1 cellular context compared by ENCODE assay signal in the genomic region with DNA sequence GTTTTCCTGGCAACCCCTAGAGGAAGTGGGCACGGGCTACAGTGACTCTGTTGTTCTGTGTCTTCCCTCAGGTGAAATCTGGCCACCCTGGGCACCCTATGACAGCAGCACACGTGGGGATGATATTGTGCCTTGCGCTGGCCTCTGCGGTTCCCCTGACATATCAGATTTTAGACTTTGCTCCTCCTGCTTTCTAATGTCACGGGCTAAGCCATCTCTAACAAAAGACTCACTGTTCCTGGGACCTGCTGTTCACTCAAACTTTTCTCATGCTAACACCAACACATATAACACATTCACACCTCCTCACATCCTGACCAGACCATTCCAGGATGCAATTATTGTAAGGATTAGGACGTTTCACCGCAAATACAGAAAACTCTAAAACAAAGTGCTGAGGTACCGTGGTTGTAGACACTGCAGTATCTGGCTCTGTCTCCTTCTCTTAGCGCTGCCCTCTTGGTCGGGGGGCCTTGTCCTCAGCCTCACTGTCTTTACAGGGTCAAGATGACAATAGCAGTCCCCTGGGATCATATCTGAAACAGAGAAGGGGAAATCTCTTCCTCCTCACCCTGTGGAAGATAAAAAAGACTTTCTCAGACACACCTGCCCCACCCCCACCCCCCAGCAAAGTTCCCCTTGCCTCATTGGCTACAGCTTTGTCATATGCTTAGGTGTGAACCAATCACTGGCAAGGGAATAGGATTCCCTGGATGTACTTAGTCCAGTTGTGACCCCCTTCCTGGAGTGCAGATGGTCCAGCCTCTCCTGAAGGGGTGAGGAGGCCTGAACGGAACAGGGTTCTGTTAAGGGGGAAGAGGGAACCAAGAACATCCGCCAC.
TF ChIP-seq lines count a peak whose summit lies in the region.

No MANE protein-coding gene starts in this region.

TF ChIP-seq in HepG2, 621 proteins besides CTCF, POLR2A, EP300 and RAD21 (continued from another document and continues in another):
- 0 out of 2 replicates have a peak, but pooled peaks have one; percentile 24 for TF ChIP-seq ZKSCAN8 (CRISPR knock-in tag; IDR thresholded peaks at IDR 0.05; ENCODE audit: borderline replicate concordance)
- no peak for TF ChIP-seq ZNF296 (CRISPR knock-in tag; conservative IDR thresholded peaks at IDR 0.05)
- TF ChIP-seq CBX5 (CRISPR knock-in tag; IDR thresholded peaks at IDR 0.05; ENCODE audit: borderline replicate concordance), result no peak; the same call in 1 of the 2 replicates
- no peak; the same call in 1 of the 2 replicates for TF ChIP-seq ZNF12 (CRISPR knock-in tag; IDR thresholded peaks at IDR 0.05)
- TF ChIP-seq, protein P1, sequence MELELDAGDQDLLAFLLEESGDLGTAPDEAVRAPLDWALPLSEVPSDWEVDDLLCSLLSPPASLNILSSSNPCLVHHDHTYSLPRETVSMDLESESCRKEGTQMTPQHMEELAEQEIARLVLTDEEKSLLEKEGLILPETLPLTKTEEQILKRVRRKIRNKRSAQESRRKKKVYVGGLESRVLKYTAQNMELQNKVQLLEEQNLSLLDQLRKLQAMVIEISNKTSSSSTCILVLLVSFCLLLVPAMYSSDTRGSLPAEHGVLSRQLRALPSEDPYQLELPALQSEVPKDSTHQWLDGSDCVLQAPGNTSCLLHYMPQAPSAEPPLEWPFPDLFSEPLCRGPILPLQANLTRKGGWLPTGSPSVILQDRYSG (CRISPR knock-in tag; IDR thresholded peaks at IDR 0.05), result no peak
- TF ChIP-seq MEF2D (CRISPR knock-in tag; IDR thresholded peaks at IDR 0.05), result peak; percentile 63; the same call in 1 of the 2 replicates
- no peak for TF ChIP-seq ZNF558 (CRISPR knock-in tag; IDR thresholded peaks at IDR 0.05; ENCODE audit: borderline replicate concordance)
- no peak for TF ChIP-seq ZNF432 (CRISPR knock-in tag; IDR thresholded peaks at IDR 0.05; ENCODE audit: borderline replicate concordance)
- TF ChIP-seq, protein P2, sequence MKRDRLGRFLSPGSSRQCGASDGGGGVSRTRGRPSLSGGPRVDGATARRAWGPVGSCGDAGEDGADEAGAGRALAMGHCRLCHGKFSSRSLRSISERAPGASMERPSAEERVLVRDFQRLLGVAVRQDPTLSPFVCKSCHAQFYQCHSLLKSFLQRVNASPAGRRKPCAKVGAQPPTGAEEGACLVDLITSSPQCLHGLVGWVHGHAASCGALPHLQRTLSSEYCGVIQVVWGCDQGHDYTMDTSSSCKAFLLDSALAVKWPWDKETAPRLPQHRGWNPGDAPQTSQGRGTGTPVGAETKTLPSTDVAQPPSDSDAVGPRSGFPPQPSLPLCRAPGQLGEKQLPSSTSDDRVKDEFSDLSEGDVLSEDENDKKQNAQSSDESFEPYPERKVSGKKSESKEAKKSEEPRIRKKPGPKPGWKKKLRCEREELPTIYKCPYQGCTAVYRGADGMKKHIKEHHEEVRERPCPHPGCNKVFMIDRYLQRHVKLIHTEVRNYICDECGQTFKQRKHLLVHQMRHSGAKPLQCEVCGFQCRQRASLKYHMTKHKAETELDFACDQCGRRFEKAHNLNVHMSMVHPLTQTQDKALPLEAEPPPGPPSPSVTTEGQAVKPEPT (CRISPR knock-in tag; IDR thresholded peaks at IDR 0.05; ENCODE audit: low read depth), result no peak
- TF ChIP-seq, protein P3, sequence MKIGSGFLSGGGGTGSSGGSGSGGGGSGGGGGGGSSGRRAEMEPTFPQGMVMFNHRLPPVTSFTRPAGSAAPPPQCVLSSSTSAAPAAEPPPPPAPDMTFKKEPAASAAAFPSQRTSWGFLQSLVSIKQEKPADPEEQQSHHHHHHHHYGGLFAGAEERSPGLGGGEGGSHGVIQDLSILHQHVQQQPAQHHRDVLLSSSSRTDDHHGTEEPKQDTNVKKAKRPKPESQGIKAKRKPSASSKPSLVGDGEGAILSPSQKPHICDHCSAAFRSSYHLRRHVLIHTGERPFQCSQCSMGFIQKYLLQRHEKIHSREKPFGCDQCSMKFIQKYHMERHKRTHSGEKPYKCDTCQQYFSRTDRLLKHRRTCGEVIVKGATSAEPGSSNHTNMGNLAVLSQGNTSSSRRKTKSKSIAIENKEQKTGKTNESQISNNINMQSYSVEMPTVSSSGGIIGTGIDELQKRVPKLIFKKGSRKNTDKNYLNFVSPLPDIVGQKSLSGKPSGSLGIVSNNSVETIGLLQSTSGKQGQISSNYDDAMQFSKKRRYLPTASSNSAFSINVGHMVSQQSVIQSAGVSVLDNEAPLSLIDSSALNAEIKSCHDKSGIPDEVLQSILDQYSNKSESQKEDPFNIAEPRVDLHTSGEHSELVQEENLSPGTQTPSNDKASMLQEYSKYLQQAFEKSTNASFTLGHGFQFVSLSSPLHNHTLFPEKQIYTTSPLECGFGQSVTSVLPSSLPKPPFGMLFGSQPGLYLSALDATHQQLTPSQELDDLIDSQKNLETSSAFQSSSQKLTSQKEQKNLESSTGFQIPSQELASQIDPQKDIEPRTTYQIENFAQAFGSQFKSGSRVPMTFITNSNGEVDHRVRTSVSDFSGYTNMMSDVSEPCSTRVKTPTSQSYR (CRISPR knock-in tag; IDR thresholded peaks at IDR 0.05; ENCODE audit: borderline replicate concordance), result 0 out of 2 replicates have a peak, but pooled peaks have one; percentile 9
- no peak for TF ChIP-seq ZNF879 (CRISPR knock-in tag; IDR thresholded peaks at IDR 0.05)
- TF ChIP-seq ZNF136 (CRISPR knock-in tag; IDR thresholded peaks at IDR 0.05; ENCODE audit: low read depth), result 0 out of 2 replicates have a peak, but pooled peaks have one; percentile 54
- TF ChIP-seq PLRG1 (conservative IDR thresholded peaks at IDR 0.05), result no peak
- TF ChIP-seq SP2 (CRISPR knock-in tag; IDR thresholded peaks at IDR 0.05), result no peak
- TF ChIP-seq, protein P4, sequence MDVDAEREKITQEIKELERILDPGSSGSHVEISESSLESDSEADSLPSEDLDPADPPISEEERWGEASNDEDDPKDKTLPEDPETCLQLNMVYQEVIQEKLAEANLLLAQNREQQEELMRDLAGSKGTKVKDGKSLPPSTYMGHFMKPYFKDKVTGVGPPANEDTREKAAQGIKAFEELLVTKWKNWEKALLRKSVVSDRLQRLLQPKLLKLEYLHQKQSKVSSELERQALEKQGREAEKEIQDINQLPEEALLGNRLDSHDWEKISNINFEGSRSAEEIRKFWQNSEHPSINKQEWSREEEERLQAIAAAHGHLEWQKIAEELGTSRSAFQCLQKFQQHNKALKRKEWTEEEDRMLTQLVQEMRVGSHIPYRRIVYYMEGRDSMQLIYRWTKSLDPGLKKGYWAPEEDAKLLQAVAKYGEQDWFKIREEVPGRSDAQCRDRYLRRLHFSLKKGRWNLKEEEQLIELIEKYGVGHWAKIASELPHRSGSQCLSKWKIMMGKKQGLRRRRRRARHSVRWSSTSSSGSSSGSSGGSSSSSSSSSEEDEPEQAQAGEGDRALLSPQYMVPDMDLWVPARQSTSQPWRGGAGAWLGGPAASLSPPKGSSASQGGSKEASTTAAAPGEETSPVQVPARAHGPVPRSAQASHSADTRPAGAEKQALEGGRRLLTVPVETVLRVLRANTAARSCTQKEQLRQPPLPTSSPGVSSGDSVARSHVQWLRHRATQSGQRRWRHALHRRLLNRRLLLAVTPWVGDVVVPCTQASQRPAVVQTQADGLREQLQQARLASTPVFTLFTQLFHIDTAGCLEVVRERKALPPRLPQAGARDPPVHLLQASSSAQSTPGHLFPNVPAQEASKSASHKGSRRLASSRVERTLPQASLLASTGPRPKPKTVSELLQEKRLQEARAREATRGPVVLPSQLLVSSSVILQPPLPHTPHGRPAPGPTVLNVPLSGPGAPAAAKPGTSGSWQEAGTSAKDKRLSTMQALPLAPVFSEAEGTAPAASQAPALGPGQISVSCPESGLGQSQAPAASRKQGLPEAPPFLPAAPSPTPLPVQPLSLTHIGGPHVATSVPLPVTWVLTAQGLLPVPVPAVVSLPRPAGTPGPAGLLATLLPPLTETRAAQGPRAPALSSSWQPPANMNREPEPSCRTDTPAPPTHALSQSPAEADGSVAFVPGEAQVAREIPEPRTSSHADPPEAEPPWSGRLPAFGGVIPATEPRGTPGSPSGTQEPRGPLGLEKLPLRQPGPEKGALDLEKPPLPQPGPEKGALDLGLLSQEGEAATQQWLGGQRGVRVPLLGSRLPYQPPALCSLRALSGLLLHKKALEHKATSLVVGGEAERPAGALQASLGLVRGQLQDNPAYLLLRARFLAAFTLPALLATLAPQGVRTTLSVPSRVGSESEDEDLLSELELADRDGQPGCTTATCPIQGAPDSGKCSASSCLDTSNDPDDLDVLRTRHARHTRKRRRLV (CRISPR knock-in tag; IDR thresholded peaks at IDR 0.05), result no peak
- TF ChIP-seq ZNF891 (CRISPR knock-in tag; IDR thresholded peaks at IDR 0.05), result no peak
- TF ChIP-seq ZNF777 (CRISPR knock-in tag; IDR thresholded peaks at IDR 0.05), result no peak
- TF ChIP-seq, protein P5, sequence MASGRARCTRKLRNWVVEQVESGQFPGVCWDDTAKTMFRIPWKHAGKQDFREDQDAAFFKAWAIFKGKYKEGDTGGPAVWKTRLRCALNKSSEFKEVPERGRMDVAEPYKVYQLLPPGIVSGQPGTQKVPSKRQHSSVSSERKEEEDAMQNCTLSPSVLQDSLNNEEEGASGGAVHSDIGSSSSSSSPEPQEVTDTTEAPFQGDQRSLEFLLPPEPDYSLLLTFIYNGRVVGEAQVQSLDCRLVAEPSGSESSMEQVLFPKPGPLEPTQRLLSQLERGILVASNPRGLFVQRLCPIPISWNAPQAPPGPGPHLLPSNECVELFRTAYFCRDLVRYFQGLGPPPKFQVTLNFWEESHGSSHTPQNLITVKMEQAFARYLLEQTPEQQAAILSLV (CRISPR knock-in tag; IDR thresholded peaks at IDR 0.05; ENCODE audit: borderline replicate concordance), result no peak
- peak; percentile 98 for TF ChIP-seq BCL6 (CRISPR knock-in tag; IDR thresholded peaks at IDR 0.05)
- no peak for TF ChIP-seq ZSCAN21 (CRISPR knock-in tag; IDR thresholded peaks at IDR 0.05; ENCODE audit: borderline replicate concordance)
- no peak for TF ChIP-seq ZSCAN20 (CRISPR knock-in tag; IDR thresholded peaks at IDR 0.05; ENCODE audit: borderline replicate concordance)
- TF ChIP-seq SMAD1 (CRISPR knock-in tag; IDR thresholded peaks at IDR 0.05; ENCODE audit: borderline replicate concordance, low read depth), result no peak
- TF ChIP-seq, protein P6, sequence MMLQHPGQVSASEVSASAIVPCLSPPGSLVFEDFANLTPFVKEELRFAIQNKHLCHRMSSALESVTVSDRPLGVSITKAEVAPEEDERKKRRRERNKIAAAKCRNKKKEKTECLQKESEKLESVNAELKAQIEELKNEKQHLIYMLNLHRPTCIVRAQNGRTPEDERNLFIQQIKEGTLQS (CRISPR knock-in tag; IDR thresholded peaks at IDR 0.05), result no peak
- peak; percentile 75 for TF ChIP-seq FOSL2 (CRISPR knock-in tag; IDR thresholded peaks at IDR 0.05)
- no peak for TF ChIP-seq JARID2 (CRISPR knock-in tag; IDR thresholded peaks at IDR 0.05; ENCODE audit: insufficient replicate concordance)
- no peak for TF ChIP-seq ISX (CRISPR knock-in tag; conservative IDR thresholded peaks at IDR 0.05)
- TF ChIP-seq, protein P7, sequence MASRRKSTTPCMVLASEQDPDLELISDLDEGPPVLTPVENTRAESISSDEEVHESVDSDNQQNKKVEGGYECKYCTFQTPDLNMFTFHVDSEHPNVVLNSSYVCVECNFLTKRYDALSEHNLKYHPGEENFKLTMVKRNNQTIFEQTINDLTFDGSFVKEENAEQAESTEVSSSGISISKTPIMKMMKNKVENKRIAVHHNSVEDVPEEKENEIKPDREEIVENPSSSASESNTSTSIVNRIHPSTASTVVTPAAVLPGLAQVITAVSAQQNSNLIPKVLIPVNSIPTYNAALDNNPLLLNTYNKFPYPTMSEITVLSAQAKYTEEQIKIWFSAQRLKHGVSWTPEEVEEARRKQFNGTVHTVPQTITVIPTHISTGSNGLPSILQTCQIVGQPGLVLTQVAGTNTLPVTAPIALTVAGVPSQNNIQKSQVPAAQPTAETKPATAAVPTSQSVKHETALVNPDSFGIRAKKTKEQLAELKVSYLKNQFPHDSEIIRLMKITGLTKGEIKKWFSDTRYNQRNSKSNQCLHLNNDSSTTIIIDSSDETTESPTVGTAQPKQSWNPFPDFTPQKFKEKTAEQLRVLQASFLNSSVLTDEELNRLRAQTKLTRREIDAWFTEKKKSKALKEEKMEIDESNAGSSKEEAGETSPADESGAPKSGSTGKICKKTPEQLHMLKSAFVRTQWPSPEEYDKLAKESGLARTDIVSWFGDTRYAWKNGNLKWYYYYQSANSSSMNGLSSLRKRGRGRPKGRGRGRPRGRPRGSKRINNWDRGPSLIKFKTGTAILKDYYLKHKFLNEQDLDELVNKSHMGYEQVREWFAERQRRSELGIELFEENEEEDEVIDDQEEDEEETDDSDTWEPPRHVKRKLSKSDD (CRISPR knock-in tag; IDR thresholded peaks at IDR 0.05; ENCODE audit: low read depth), result no peak
- TF ChIP-seq, protein P8, sequence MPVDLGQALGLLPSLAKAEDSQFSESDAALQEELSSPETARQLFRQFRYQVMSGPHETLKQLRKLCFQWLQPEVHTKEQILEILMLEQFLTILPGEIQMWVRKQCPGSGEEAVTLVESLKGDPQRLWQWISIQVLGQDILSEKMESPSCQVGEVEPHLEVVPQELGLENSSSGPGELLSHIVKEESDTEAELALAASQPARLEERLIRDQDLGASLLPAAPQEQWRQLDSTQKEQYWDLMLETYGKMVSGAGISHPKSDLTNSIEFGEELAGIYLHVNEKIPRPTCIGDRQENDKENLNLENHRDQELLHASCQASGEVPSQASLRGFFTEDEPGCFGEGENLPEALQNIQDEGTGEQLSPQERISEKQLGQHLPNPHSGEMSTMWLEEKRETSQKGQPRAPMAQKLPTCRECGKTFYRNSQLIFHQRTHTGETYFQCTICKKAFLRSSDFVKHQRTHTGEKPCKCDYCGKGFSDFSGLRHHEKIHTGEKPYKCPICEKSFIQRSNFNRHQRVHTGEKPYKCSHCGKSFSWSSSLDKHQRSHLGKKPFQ (CRISPR knock-in tag; IDR thresholded peaks at IDR 0.05; ENCODE audit: insufficient replicate concordance), result peak; percentile 81
- TF ChIP-seq MTA3 (CRISPR knock-in tag; IDR thresholded peaks at IDR 0.05), result no peak
- no peak for TF ChIP-seq ZBTB1 (CRISPR knock-in tag; IDR thresholded peaks at IDR 0.05; ENCODE audit: borderline replicate concordance)
- TF ChIP-seq EZH2 (conservative IDR thresholded peaks at IDR 0.05; ENCODE audit: low read depth, low read length), result no peak
- peak; percentile 91 for TF ChIP-seq PHF21A (CRISPR knock-in tag; IDR thresholded peaks at IDR 0.05)
- peak; percentile 51; the same call in 1 of the 2 replicates for TF ChIP-seq ESRRA (CRISPR knock-in tag; IDR thresholded peaks at IDR 0.05; ENCODE audit: low read depth)
- no peak for TF ChIP-seq RFX1 (IDR thresholded peaks at IDR 0.05)
- peak; percentile 79 for TF ChIP-seq FOXA3 (CRISPR knock-in tag; IDR thresholded peaks at IDR 0.05)
- TF ChIP-seq, protein P9, sequence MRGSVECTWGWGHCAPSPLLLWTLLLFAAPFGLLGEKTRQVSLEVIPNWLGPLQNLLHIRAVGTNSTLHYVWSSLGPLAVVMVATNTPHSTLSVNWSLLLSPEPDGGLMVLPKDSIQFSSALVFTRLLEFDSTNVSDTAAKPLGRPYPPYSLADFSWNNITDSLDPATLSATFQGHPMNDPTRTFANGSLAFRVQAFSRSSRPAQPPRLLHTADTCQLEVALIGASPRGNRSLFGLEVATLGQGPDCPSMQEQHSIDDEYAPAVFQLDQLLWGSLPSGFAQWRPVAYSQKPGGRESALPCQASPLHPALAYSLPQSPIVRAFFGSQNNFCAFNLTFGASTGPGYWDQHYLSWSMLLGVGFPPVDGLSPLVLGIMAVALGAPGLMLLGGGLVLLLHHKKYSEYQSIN (CRISPR knock-in tag; IDR thresholded peaks at IDR 0.05; ENCODE audit: borderline replicate concordance), result no peak
- TF ChIP-seq AGO1 (IDR thresholded peaks at IDR 0.05; ENCODE audit: low read depth, low read length, poor library complexity, severe bottlenecking), result no peak
- TF ChIP-seq, protein P10, sequence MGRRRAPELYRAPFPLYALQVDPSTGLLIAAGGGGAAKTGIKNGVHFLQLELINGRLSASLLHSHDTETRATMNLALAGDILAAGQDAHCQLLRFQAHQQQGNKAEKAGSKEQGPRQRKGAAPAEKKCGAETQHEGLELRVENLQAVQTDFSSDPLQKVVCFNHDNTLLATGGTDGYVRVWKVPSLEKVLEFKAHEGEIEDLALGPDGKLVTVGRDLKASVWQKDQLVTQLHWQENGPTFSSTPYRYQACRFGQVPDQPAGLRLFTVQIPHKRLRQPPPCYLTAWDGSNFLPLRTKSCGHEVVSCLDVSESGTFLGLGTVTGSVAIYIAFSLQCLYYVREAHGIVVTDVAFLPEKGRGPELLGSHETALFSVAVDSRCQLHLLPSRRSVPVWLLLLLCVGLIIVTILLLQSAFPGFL (CRISPR knock-in tag; IDR thresholded peaks at IDR 0.05), result no peak
